Comparison of ENCODE assay signal across 17 cellular contexts in the genomic region with DNA sequence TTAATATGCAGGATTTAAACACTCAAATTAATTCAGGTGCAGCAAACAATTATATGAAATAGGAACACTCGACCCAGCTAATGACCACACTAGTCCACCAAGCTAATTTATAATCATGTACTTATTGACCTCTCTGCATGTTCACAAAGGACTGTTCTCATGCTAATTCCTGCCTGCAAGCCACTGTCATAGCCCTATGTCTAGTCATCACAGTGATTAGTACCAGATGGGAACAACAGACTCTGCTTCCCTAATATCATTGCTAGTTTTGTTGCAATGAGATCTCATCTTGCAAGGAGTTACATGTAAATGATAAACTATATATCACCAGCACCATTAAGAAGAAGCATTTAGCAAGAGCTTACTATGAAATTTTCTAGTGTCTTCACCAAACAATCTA.
A peak's percentile ranks its signal among the peaks of the same experiment; 100 is the strongest.
DNase-seq lines count a peak whose midpoint lies in the region; FAIRE-seq and TF ChIP-seq lines count a peak whose summit lies in the region.
"Had no signal": no experiment of that assay in that cellular context is flagged by ENCODE, and none has a peak within 500 bp of the region (broad histone marks: within the 10 kb centered on the region; RNA-seq: fewer than 3 reads in every experiment).

No MANE protein-coding gene starts in this region.

- H3K27ac Mint-ChIP-seq in astrocyte (ENCODE audit: unreplicated experiment), result no peak overlapping the region

- H3K4me1 Mint-ChIP-seq in astrocyte (ENCODE audit: low read depth, unreplicated experiment), result no peaks in the 10 kb centered on the region

- no peaks in the 10 kb centered on the region for H3K27me3 Mint-ChIP-seq in astrocyte (ENCODE audit: low read depth, unreplicated experiment)

- WGBS in esophagus squamous epithelium, 2 donors, result 13 to 39% methylated on average over 1 of the region's 1 CpG

- intact Hi-C loops in esophagus squamous epithelium (cut with DNase I), result no loop called here

- no peaks in the 10 kb centered on the region for H3K36me3 Mint-ChIP-seq in astrocyte (ENCODE audit: low read depth, unreplicated experiment)

- no peaks in the 10 kb centered on the region for H3K9me3 Mint-ChIP-seq in astrocyte (ENCODE audit: unreplicated experiment)

- H3K4me1 ChIP-seq in astrocyte (ENCODE audit: insufficient read depth, low read length), result no peaks in the 10 kb centered on the region
- H3K4me1 ChIP-seq in esophagus squamous epithelium, result no peaks in the 10 kb centered on the region
- no peaks in the 10 kb centered on the region for H3K4me1 ChIP-seq in Peyer's patch
- H3K4me1 ChIP-seq: SJSA1 had no signal

- no peak overlapping the region for H3K27ac ChIP-seq in astrocyte (ENCODE audit: low read depth, low read length)
- H3K27ac ChIP-seq in esophagus squamous epithelium, result no peak overlapping the region
- no peak overlapping the region for H3K27ac ChIP-seq in Peyer's patch
- H3K27ac ChIP-seq: SJSA1 had no signal

- H3K27me3 ChIP-seq in astrocyte (ENCODE audit: insufficient read depth, low read length), result no peaks in the 10 kb centered on the region
- no peaks in the 10 kb centered on the region for H3K27me3 ChIP-seq in esophagus squamous epithelium
- no peaks in the 10 kb centered on the region for H3K27me3 ChIP-seq in Peyer's patch
- H3K27me3 ChIP-seq: SJSA1 had no signal

- TF ChIP-seq POLR2A in esophagus squamous epithelium (IDR thresholded peaks at IDR 0.05) (no peak), Peyer's patch (IDR thresholded peaks at IDR 0.05) (no peak)

- no peaks in the 10 kb centered on the region for H3K79me2 ChIP-seq in astrocyte (ENCODE audit: insufficient read depth, low read length)

- H3K4me3 ChIP-seq in astrocyte (ENCODE audit: insufficient read depth, low read depth, low read length) (no peak overlapping the region), esophagus squamous epithelium (no peak overlapping the region), Peyer's patch (no peak overlapping the region)
- H3K4me3 ChIP-seq: SJSA1 had no signal

- TF ChIP-seq CTCF in astrocyte (IDR thresholded peaks at IDR 0.05; ENCODE audit: insufficient read depth, low read depth, low read length) (no peak), esophagus squamous epithelium (IDR thresholded peaks at IDR 0.05) (no peak), Peyer's patch (IDR thresholded peaks at IDR 0.05) (no peak)

- no peak overlapping the region for H3K4me2 ChIP-seq in astrocyte (ENCODE audit: low read length)

- H4K20me1 ChIP-seq in astrocyte (ENCODE audit: insufficient read depth, low read length), result no peaks in the 10 kb centered on the region

- FAIRE-seq in astrocyte (lab: Jason Lieb, UNC), result no peak

- no peak overlapping the region for H3K4me3 Mint-ChIP-seq in astrocyte (ENCODE audit: unreplicated experiment)

- H3K9me3 ChIP-seq in astrocyte (ENCODE audit: insufficient read depth, low read depth, low read length) (peaks cover 3% of the 10 kb centered on the region), esophagus squamous epithelium (no peaks in the 10 kb centered on the region), Peyer's patch (no peaks in the 10 kb centered on the region)
- H3K9me3 ChIP-seq: SJSA1 had no signal

- peak; percentile 38 for DNase-seq in D341Med (ENCODE audit: low spot score)
- peak; percentile 30 for DNase-seq in M059J (ENCODE audit: low read depth)
- DNase-seq in astrocyte (ENCODE audit: low read depth), result peak; percentile 45
- DNase-seq in left kidney (ENCODE audit: low read depth, low spot score), result peak; percentile 30
- DNase-seq in esophagus squamous epithelium (lab: John Stamatoyannopoulos, UW), result no peak
- no peak for DNase-seq in DMS79 (lab: John Stamatoyannopoulos, UW)
- no peak for DNase-seq in Peyer's patch
- no peak for DNase-seq in Kasumi-1 (lab: John Stamatoyannopoulos, UW)
- DNase-seq: activated CD4-positive, alpha-beta T cell treated with anti-CD3 and anti-CD28 coated beads for 4 hours; activated naive CD4-positive, alpha-beta T cell treated with anti-CD3 and anti-CD28 coated beads, Interleukin-2, amount 50 U/mL, for 16 hours; activated T-cell treated with anti-CD3 and anti-CD28 coated beads for 4 hours; dermis blood vessel endothelial cell; DMS53; erythroblast; KG1; NCI-H1092 treated with DMSO at 0.1 percent for 48 hours had no signal

- H3K36me3 ChIP-seq in astrocyte (ENCODE audit: insufficient read depth, low read length) (no peaks in the 10 kb centered on the region), esophagus squamous epithelium (no peaks in the 10 kb centered on the region), Peyer's patch (no peaks in the 10 kb centered on the region)
- H3K36me3 ChIP-seq: SJSA1 had no signal

- no peak overlapping the region for H2AFZ ChIP-seq in astrocyte (ENCODE audit: low read depth, low read length)

- H3K9ac ChIP-seq in astrocyte (ENCODE audit: low read length), result no peak overlapping the region

Comparison
In these comparisons a context has a peak if more than half of its experiments do, and no peak if none do; other contexts are left out.
1. DNase-seq: peak in D341Med (single experiment), M059J (single experiment), astrocyte (single experiment) and left kidney (single experiment); none in esophagus squamous epithelium (single experiment), DMS79 (single experiment), Peyer's patch (0 of 3) and Kasumi-1 (0 of 2).